ENCODE assay signal across 10 cellular contexts in genomic region chr5:69048233-69048632, GRCh38. TPM values are rescaled to one million over a fixed set of nuclear protein-coding genes. Genes with fewer than 3 reads are reported as not detected.
A peak's percentile ranks its signal among the peaks of the same experiment; 100 is the strongest.
DNase-seq lines count a peak whose midpoint lies in the region; ATAC-seq and TF ChIP-seq lines count a peak whose summit lies in the region.
"Had no signal": no experiment of that assay in that cellular context is flagged by ENCODE, and none has a peak within 500 bp of the region (broad histone marks: within the 10 kb centered on the region; RNA-seq: fewer than 3 reads in every experiment).

No MANE protein-coding gene starts in this region.

- no peaks in the 10 kb centered on the region for H3K36me3 ChIP-seq in left ventricle myocardium inferior
- no peaks in the 10 kb centered on the region for H3K36me3 ChIP-seq in uterus
- H3K36me3 ChIP-seq: HAP-1, neutrophil had no signal

- H3K27me3 ChIP-seq in left ventricle myocardium inferior (ENCODE audit: low read depth), result no peaks in the 10 kb centered on the region
- no peaks in the 10 kb centered on the region for H3K27me3 ChIP-seq in uterus
- H3K27me3 ChIP-seq: neutrophil had no signal

- H3K4me3 ChIP-seq in left ventricle myocardium inferior (no peak overlapping the region), fibroblast of the aortic adventitia (ENCODE audit: low read depth, low read length) (no peak overlapping the region), uterus (no peak overlapping the region)
- H3K4me3 ChIP-seq: HAP-1 had no signal

- H3K27ac ChIP-seq in left ventricle myocardium inferior (replicated peaks) (no peak overlapping the region), uterus (no peak overlapping the region)
- H3K27ac ChIP-seq: neutrophil had no signal

- H3K4me1 ChIP-seq in left ventricle myocardium inferior (peaks cover 5% of the 10 kb centered on the region), uterus (no peaks in the 10 kb centered on the region)

- intact Hi-C loops in left ventricle myocardium inferior (cut with micrococcal nuclease) (no loop called here), left ventricle myocardium superior (cut with micrococcal nuclease) (no loop called here), uterus (cut with DNase I; ENCODE audit: low total_unique reads) (no loop called here)

- DNase-seq in left ventricle myocardium inferior, result no peak
- no peak for DNase-seq in left ventricle myocardium superior
- DNase-seq in RPMI8226, result peak; percentile 14
- DNase-seq in fibroblast of the aortic adventitia (ENCODE audit: low read depth), result peak; percentile 5
- DNase-seq in uterus, result no peak
- DNase-seq in activated CD4-positive, alpha-beta T cell treated with anti-CD3 and anti-CD28 coated beads, Interleukin-2, amount 50 U/mL, for 4 hours, result no peak
- DNase-seq in NCI-H1048 (lab: John Stamatoyannopoulos, UW), result no peak
- no peak for DNase-seq in foreskin melanocyte

- no peak for TF ChIP-seq POLR2A in uterus (IDR thresholded peaks at IDR 0.05)

- H3K9me3 ChIP-seq in left ventricle myocardium inferior (replicated peaks) (no peaks in the 10 kb centered on the region), uterus (no peaks in the 10 kb centered on the region)
- H3K9me3 ChIP-seq: HAP-1, neutrophil had no signal

- ATAC-seq in left ventricle myocardium superior, result no peak

- TF ChIP-seq CTCF in left ventricle myocardium inferior (IDR thresholded peaks at IDR 0.05; ENCODE audit: borderline replicate concordance), result peak; percentile 32
- peak; percentile 34 for TF ChIP-seq CTCF in fibroblast of the aortic adventitia (IDR thresholded peaks at IDR 0.05; ENCODE audit: insufficient read depth, low read length)
- peak; percentile 42 to 63 (median 52) for TF ChIP-seq CTCF in uterus (IDR thresholded peaks at IDR 0.05)

RNA-seq across cellular contexts. Expression of gene SLC30A5, which starts 45.6 kb away (rescaled TPM):
- 31.8 TPM for total RNA-seq in left ventricle myocardium inferior
- total RNA-seq in left ventricle myocardium superior, result 30.2 TPM
- total RNA-seq in fibroblast of the aortic adventitia (ENCODE audit: low replicate concordance), result 28.5 and 52.8 TPM in 2 replicates
- 100 to 1,000 TPM in 1 of 4 donors, 10 to 100 TPM in 3; 58.2 to 109 (median 89.3) TPM for total RNA-seq in uterus

Comparison
In these comparisons a context has a peak if more than half of its experiments do, and no peak if none do; other contexts are left out.
1. DNase-seq: peak in RPMI8226 (single experiment) and fibroblast of the aortic adventitia (single experiment); none in left ventricle myocardium inferior (single experiment), left ventricle myocardium superior (single experiment), uterus (0 of 2), activated CD4-positive, alpha-beta T cell treated with anti-CD3 and anti-CD28 coated beads, Interleukin-2, amount 50 U/mL, for 4 hours (0 of 2), NCI-H1048 (single experiment) and foreskin melanocyte (single experiment).
2. Peak in every context shown above with its lines, with median percentiles within 50 percentile points of each other: CTCF ChIP-seq.